In the genomic region with DNA sequence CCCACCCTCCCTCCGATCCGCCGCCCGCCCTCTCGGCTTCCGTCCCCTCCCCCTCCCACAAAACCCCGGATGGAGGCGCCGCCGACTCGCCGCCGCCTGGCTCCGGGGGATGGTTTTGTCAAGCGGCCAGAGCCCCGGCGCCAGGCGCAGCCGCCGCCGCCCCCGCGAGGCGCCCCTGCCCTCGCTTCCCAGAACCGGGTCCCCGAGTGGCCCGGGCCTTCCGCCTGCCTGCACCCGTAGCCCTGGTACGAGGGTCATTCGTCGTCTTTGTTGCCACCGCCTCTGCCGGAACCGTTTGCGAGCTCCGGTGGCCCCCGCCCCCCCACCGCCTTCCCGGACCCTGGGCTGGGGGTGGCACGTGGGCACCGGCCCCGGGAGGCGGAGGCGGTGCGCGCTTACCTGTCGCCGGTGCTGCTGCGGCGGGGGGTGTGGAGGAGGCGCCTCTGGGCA, we compare ENCODE assay signal across 1 cellular context.
TF ChIP-seq lines count a peak whose summit lies in the region.

No MANE protein-coding gene starts in this region.

TF ChIP-seq in HepG2, 621 proteins besides CTCF, POLR2A, EP300 and RAD21 (continued from another document and continues in another):
- TF ChIP-seq, protein P1, sequence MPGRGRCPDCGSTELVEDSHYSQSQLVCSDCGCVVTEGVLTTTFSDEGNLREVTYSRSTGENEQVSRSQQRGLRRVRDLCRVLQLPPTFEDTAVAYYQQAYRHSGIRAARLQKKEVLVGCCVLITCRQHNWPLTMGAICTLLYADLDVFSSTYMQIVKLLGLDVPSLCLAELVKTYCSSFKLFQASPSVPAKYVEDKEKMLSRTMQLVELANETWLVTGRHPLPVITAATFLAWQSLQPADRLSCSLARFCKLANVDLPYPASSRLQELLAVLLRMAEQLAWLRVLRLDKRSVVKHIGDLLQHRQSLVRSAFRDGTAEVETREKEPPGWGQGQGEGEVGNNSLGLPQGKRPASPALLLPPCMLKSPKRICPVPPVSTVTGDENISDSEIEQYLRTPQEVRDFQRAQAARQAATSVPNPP (CRISPR knock-in tag; IDR thresholded peaks at IDR 0.05) = no peak
- TF ChIP-seq TEAD2 (CRISPR knock-in tag; IDR thresholded peaks at IDR 0.05) = no peak
- TF ChIP-seq, protein P2, sequence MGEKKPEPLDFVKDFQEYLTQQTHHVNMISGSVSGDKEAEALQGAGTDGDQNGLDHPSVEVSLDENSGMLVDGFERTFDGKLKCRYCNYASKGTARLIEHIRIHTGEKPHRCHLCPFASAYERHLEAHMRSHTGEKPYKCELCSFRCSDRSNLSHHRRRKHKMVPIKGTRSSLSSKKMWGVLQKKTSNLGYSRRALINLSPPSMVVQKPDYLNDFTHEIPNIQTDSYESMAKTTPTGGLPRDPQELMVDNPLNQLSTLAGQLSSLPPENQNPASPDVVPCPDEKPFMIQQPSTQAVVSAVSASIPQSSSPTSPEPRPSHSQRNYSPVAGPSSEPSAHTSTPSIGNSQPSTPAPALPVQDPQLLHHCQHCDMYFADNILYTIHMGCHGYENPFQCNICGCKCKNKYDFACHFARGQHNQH (CRISPR knock-in tag; IDR thresholded peaks at IDR 0.05) = no peak
- TF ChIP-seq, protein P3, sequence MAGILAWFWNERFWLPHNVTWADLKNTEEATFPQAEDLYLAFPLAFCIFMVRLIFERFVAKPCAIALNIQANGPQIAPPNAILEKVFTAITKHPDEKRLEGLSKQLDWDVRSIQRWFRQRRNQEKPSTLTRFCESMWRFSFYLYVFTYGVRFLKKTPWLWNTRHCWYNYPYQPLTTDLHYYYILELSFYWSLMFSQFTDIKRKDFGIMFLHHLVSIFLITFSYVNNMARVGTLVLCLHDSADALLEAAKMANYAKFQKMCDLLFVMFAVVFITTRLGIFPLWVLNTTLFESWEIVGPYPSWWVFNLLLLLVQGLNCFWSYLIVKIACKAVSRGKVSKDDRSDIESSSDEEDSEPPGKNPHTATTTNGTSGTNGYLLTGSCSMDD (CRISPR knock-in tag; IDR thresholded peaks at IDR 0.05) = no peak
- TF ChIP-seq, protein P4, sequence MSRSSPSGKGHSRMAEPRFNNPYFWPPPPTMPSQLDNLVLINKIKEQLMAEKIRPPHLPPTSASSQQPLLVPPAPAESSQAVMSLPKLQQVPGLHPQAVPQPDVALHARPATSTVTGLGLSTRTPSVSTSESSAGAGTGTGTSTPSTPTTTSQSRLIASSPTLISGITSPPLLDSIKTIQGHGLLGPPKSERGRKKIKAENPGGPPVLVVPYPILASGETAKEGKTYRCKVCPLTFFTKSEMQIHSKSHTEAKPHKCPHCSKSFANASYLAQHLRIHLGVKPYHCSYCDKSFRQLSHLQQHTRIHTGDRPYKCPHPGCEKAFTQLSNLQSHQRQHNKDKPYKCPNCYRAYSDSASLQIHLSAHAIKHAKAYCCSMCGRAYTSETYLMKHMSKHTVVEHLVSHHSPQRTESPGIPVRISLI (CRISPR knock-in tag; IDR thresholded peaks at IDR 0.05; ENCODE audit: borderline replicate concordance) = 0 out of 2 replicates have a peak, but pooled peaks have one; percentile 20
- TF ChIP-seq, protein P5, sequence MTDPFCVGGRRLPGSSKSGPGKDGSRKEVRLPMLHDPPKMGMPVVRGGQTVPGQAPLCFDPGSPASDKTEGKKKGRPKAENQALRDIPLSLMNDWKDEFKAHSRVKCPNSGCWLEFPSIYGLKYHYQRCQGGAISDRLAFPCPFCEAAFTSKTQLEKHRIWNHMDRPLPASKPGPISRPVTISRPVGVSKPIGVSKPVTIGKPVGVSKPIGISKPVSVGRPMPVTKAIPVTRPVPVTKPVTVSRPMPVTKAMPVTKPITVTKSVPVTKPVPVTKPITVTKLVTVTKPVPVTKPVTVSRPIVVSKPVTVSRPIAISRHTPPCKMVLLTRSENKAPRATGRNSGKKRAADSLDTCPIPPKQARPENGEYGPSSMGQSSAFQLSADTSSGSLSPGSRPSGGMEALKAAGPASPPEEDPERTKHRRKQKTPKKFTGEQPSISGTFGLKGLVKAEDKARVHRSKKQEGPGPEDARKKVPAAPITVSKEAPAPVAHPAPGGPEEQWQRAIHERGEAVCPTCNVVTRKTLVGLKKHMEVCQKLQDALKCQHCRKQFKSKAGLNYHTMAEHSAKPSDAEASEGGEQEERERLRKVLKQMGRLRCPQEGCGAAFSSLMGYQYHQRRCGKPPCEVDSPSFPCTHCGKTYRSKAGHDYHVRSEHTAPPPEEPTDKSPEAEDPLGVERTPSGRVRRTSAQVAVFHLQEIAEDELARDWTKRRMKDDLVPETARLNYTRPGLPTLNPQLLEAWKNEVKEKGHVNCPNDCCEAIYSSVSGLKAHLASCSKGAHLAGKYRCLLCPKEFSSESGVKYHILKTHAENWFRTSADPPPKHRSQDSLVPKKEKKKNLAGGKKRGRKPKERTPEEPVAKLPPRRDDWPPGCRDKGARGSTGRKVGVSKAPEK (CRISPR knock-in tag; IDR thresholded peaks at IDR 0.05; ENCODE audit: borderline replicate concordance) = no peak
- no peak; the same call in 1 of the 2 replicates for TF ChIP-seq HOXA3 (CRISPR knock-in tag; IDR thresholded peaks at IDR 0.05)
- TF ChIP-seq ZNF382 (CRISPR knock-in tag; IDR thresholded peaks at IDR 0.05; ENCODE audit: borderline replicate concordance) = no peak
- peak; percentile 19; the same call in 1 of the 2 replicates for TF ChIP-seq ZNF790 (CRISPR knock-in tag; IDR thresholded peaks at IDR 0.05; ENCODE audit: borderline replicate concordance)
- TF ChIP-seq LCORL (IDR thresholded peaks at IDR 0.05) = no peak
- no peak for TF ChIP-seq LCORL (CRISPR knock-in tag; IDR thresholded peaks at IDR 0.05)
- no peak for TF ChIP-seq ZNF569 (CRISPR knock-in tag; IDR thresholded peaks at IDR 0.05; ENCODE audit: borderline replicate concordance)
- TF ChIP-seq ZNF768 (CRISPR knock-in tag; IDR thresholded peaks at IDR 0.05) = peak; percentile 34; the same call in 1 of the 2 replicates
- TF ChIP-seq KDM4B (CRISPR knock-in tag; IDR thresholded peaks at IDR 0.05) = no peak
- TF ChIP-seq, protein P6, sequence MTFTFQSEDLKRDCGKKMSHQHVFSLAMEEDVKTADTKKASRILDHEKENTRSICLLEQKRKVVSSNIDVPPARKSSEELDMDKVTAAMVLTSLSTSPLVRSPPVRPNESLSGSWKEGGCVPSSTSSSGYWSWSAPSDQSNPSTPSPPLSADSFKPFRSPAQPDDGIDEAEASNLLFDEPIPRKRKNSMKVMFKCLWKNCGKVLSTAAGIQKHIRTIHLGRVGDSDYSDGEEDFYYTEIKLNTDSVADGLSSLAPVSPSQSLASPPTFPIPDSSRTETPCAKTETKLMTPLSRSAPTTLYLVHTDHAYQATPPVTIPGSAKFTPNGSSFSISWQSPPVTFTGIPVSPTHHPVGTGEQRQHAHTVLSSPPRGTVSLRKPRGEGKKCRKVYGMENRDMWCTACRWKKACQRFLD (CRISPR knock-in tag; IDR thresholded peaks at IDR 0.05; ENCODE audit: borderline replicate concordance) = no peak
- TF ChIP-seq ZNF563 (CRISPR knock-in tag; IDR thresholded peaks at IDR 0.05) = 0 out of 2 replicates have a peak, but pooled peaks have one; percentile 74
- TF ChIP-seq EHMT2 (IDR thresholded peaks at IDR 0.05; ENCODE audit: borderline replicate concordance, low read depth, low read length) = no peak
- TF ChIP-seq ZFP37 (CRISPR knock-in tag; IDR thresholded peaks at IDR 0.05; ENCODE audit: borderline replicate concordance) = no peak
- TF ChIP-seq ZNF775 (CRISPR knock-in tag; IDR thresholded peaks at IDR 0.05; ENCODE audit: borderline replicate concordance) = no peak
- TF ChIP-seq, protein P7, sequence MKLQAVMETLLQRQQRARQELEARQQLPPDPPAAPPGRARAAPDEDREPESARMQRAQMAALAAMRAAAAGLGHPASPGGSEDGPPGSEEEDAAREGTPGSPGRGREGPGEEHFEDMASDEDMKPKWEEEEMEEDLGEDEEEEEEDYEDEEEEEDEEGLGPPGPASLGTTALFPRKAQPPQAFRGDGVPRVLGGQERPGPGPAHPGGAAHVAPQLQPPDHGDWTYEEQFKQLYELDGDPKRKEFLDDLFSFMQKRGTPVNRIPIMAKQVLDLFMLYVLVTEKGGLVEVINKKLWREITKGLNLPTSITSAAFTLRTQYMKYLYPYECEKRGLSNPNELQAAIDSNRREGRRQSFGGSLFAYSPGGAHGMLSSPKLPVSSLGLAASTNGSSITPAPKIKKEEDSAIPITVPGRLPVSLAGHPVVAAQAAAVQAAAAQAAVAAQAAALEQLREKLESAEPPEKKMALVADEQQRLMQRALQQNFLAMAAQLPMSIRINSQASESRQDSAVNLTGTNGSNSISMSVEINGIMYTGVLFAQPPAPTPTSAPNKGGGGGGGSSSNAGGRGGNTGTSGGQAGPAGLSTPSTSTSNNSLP (IDR thresholded peaks at IDR 0.05; ENCODE audit: low read depth, low read length) = no peak
- TF ChIP-seq, protein P8, sequence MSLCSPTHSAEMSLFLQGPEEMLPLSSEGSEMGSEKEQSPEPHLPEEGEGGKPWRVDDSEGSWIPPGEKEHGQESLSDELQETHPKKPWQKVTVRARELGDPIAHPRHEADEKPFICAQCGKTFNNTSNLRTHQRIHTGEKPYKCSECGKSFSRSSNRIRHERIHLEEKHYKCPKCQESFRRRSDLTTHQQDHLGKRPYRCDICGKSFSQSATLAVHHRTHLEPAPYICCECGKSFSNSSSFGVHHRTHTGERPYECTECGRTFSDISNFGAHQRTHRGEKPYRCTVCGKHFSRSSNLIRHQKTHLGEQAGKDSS (CRISPR knock-in tag; IDR thresholded peaks at IDR 0.05; ENCODE audit: borderline replicate concordance, low read depth) = no peak; the same call in 1 of the 2 replicates
- no peak for TF ChIP-seq PCBP1 (IDR thresholded peaks at IDR 0.05; ENCODE audit: borderline replicate concordance, low read depth, low read length)
- TF ChIP-seq, protein P9, sequence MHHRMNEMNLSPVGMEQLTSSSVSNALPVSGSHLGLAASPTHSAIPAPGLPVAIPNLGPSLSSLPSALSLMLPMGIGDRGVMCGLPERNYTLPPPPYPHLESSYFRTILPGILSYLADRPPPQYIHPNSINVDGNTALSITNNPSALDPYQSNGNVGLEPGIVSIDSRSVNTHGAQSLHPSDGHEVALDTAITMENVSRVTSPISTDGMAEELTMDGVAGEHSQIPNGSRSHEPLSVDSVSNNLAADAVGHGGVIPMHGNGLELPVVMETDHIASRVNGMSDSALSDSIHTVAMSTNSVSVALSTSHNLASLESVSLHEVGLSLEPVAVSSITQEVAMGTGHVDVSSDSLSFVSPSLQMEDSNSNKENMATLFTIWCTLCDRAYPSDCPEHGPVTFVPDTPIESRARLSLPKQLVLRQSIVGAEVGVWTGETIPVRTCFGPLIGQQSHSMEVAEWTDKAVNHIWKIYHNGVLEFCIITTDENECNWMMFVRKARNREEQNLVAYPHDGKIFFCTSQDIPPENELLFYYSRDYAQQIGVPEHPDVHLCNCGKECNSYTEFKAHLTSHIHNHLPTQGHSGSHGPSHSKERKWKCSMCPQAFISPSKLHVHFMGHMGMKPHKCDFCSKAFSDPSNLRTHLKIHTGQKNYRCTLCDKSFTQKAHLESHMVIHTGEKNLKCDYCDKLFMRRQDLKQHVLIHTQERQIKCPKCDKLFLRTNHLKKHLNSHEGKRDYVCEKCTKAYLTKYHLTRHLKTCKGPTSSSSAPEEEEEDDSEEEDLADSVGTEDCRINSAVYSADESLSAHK (CRISPR knock-in tag; IDR thresholded peaks at IDR 0.05; ENCODE audit: borderline replicate concordance) = peak; percentile 52; the same call in 1 of the 2 replicates
- no peak for TF ChIP-seq ZFP36L1 (CRISPR knock-in tag; IDR thresholded peaks at IDR 0.05)
- TF ChIP-seq ZNF180 (CRISPR knock-in tag; IDR thresholded peaks at IDR 0.05; ENCODE audit: borderline replicate concordance, low read depth) = no peak
- TF ChIP-seq ZNF234 (CRISPR knock-in tag; conservative IDR thresholded peaks at IDR 0.05) = no peak
- no peak for TF ChIP-seq ZNF136 (CRISPR knock-in tag; IDR thresholded peaks at IDR 0.05; ENCODE audit: low read depth)
- 0 out of 2 replicates have a peak, but pooled peaks have one; percentile 57 for TF ChIP-seq ZNF709 (CRISPR knock-in tag; IDR thresholded peaks at IDR 0.05)
- TF ChIP-seq ZNF160 (CRISPR knock-in tag; IDR thresholded peaks at IDR 0.05) = no peak; the same call in 1 of the 2 replicates
- no peak for TF ChIP-seq ZNF713 (CRISPR knock-in tag; IDR thresholded peaks at IDR 0.05)
- TF ChIP-seq ZNF776 (CRISPR knock-in tag; IDR thresholded peaks at IDR 0.05) = peak; percentile 67; the same call in 1 of the 2 replicates
- TF ChIP-seq, protein P10, sequence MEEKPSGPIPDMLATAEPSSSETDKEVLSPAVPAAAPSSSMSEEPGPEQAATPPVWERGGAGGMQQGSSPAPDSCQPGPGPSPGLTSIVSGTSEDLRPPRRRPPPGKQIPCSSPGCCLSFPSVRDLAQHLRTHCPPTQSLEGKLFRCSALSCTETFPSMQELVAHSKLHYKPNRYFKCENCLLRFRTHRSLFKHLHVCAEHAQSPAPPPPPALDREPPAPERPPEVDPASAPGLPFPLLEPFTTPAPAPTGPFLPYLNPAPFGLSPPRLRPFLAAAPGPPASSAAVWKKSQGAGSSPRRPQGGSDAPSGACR (CRISPR knock-in tag; IDR thresholded peaks at IDR 0.05) = no peak
- peak; percentile 42 for TF ChIP-seq AGO1 (IDR thresholded peaks at IDR 0.05; ENCODE audit: low read depth, low read length, poor library complexity, severe bottlenecking)
- TF ChIP-seq DNMT1 (CRISPR knock-in tag; IDR thresholded peaks at IDR 0.05) = no peak
- no peak for TF ChIP-seq ZNF224 (CRISPR knock-in tag; IDR thresholded peaks at IDR 0.05)
- TF ChIP-seq SIN3A (IDR thresholded peaks at IDR 0.05; ENCODE audit: borderline replicate concordance, low read depth, low read length) = no peak
- peak; percentile 64; the same call in 1 of the 2 replicates for TF ChIP-seq ZNF782 (CRISPR knock-in tag; IDR thresholded peaks at IDR 0.05; ENCODE audit: borderline replicate concordance)
- no peak for TF ChIP-seq TCF7 (IDR thresholded peaks at IDR 0.05; ENCODE audit: low read depth)
- no peak for TF ChIP-seq SNAI1 (CRISPR knock-in tag; IDR thresholded peaks at IDR 0.05; ENCODE audit: borderline replicate concordance)
- TF ChIP-seq ATRX (CRISPR knock-in tag; IDR thresholded peaks at IDR 0.05; ENCODE audit: borderline replicate concordance) = no peak
- no peak for TF ChIP-seq RFXANK (CRISPR knock-in tag; IDR thresholded peaks at IDR 0.05)
- TF ChIP-seq, protein P11, sequence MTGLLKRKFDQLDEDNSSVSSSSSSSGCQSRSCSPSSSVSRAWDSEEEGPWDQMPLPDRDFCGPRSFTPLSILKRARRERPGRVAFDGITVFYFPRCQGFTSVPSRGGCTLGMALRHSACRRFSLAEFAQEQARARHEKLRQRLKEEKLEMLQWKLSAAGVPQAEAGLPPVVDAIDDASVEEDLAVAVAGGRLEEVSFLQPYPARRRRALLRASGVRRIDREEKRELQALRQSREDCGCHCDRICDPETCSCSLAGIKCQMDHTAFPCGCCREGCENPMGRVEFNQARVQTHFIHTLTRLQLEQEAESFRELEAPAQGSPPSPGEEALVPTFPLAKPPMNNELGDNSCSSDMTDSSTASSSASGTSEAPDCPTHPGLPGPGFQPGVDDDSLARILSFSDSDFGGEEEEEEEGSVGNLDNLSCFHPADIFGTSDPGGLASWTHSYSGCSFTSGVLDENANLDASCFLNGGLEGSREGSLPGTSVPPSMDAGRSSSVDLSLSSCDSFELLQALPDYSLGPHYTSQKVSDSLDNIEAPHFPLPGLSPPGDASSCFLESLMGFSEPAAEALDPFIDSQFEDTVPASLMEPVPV (CRISPR knock-in tag; IDR thresholded peaks at IDR 0.05) = no peak
- peak; percentile 20; the same call in 1 of the 2 replicates for TF ChIP-seq ZNF333 (CRISPR knock-in tag; IDR thresholded peaks at IDR 0.05; ENCODE audit: borderline replicate concordance)
- no peak for TF ChIP-seq ZSCAN25 (CRISPR knock-in tag; IDR thresholded peaks at IDR 0.05)
- TF ChIP-seq ADNP (CRISPR knock-in tag; IDR thresholded peaks at IDR 0.05) = no peak
- TF ChIP-seq, protein P12, sequence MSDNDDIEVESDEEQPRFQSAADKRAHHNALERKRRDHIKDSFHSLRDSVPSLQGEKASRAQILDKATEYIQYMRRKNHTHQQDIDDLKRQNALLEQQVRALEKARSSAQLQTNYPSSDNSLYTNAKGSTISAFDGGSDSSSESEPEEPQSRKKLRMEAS (IDR thresholded peaks at IDR 0.05) = no peak; the same call in 1 of the 2 replicates
- TF ChIP-seq DPF2 (CRISPR knock-in tag; IDR thresholded peaks at IDR 0.05; ENCODE audit: borderline replicate concordance, low read depth) = no peak
- TF ChIP-seq ESRRA (CRISPR knock-in tag; IDR thresholded peaks at IDR 0.05; ENCODE audit: low read depth) = no peak
